Comparison of ENCODE assay signal across 8 cellular contexts in genomic region chr19:13117176-13117771, GRCh38. TPM values are rescaled to one million over a fixed set of nuclear protein-coding genes. Genes with fewer than 3 reads are reported as not detected.
DNase-seq lines count a peak whose midpoint lies in the region; ATAC-seq and TF ChIP-seq lines count a peak whose summit lies in the region.

No MANE protein-coding gene starts in this region.

- H3K4me1 ChIP-seq in left ventricle myocardium inferior = peaks cover 58% of the 10 kb centered on the region

- POLR2A ChIA-PET in WTC11 (lab: Charles Lee) = interaction anchor here (0.5 to 3.3 kb wide), 10 partner anchors 9 to 152 kb away, joined by 3 to 30 read pairs (median 6); partner anchors contain the start of genes IER2 and STX10

- no peaks in the 10 kb centered on the region; the same call in 1 of the 2 replicates for H3K27me3 Mint-ChIP-seq in WTC11 (ENCODE audit: low read depth)

- peaks cover 11% of the 10 kb centered on the region; the same call in 1 of the 2 replicates for H3K36me3 Mint-ChIP-seq in WTC11

- H3K36me3 ChIP-seq in left ventricle myocardium inferior = peaks cover 18% of the 10 kb centered on the region

- peak overlapping the region; percentile 96 for H3K4me3 Mint-ChIP-seq in WTC11

- H3K27me3 ChIP-seq in left ventricle myocardium inferior (ENCODE audit: low read depth) = no peaks in the 10 kb centered on the region

- no peak for TF ChIP-seq CTCF in WTC11 (IDR thresholded peaks at IDR 0.05)
- TF ChIP-seq CTCF in left ventricle myocardium inferior (IDR thresholded peaks at IDR 0.05; ENCODE audit: borderline replicate concordance) = no peak

- peak overlapping the region; percentile 98 for H3K27ac Mint-ChIP-seq in WTC11

- CTCF ChIA-PET in WTC11 (lab: Charles Lee) = interaction anchor here (0.5 to 3.7 kb wide), 9 partner anchors 12 to 152 kb away, joined by 3 to 16 read pairs (median 6); no protein-coding TSS in a partner anchor

- no peaks in the 10 kb centered on the region for H3K9me3 Mint-ChIP-seq in WTC11

- peak overlapping the region; percentile 87 for H3K4me3 ChIP-seq in left ventricle myocardium inferior
- peak overlapping the region; percentile 66 to 100 (median 89) for H3K4me3 ChIP-seq in skin epidermis

- intact Hi-C loops in left ventricle myocardium inferior (cut with micrococcal nuclease) = no loop called here

- DNase-seq in activated CD8-positive, alpha-beta memory T cell treated with anti-CD3 and anti-CD28 coated beads for 24 hours = peak; percentile 67
- DNase-seq in activated CD8-positive, alpha-beta memory T cell treated with anti-CD3 and anti-CD28 coated beads, Interleukin-2, amount 50 U/mL, for 48 hours = no peak
- DNase-seq in WTC11 (ENCODE audit: low spot score) (no peak), left ventricle myocardium inferior (no peak), NCI-H1105 treated with DMSO at 0.1 percent for 48 hours (lab: John Stamatoyannopoulos, UW) (no peak)

- H3K4me1 Mint-ChIP-seq in WTC11 = peaks cover 48% of the 10 kb centered on the region

- no peaks in the 10 kb centered on the region for H3K9me3 ChIP-seq in left ventricle myocardium inferior (replicated peaks)

- ATAC-seq in WTC11 (no peak), GM21515 (IDR thresholded peaks at IDR 0.05; ENCODE audit: unreplicated experiment) (no peak), HG03039 (IDR thresholded peaks at IDR 0.05; ENCODE audit: unreplicated experiment) (no peak)

- H3K27ac ChIP-seq in left ventricle myocardium inferior (replicated peaks) (peak overlapping the region; percentile 81), skin epidermis (peak overlapping the region in 20 of 21 experiments; percentile 23 to 91 (median 82))

TF ChIP-seq in WTC11, 78 proteins besides CTCF, POLR2A, EP300 and RAD21:
- TF ChIP-seq ZBTB43 (CRISPR knock-in tag; IDR thresholded peaks at IDR 0.05) (no peak), MLX (CRISPR knock-in tag; IDR thresholded peaks at IDR 0.05) (no peak), NR1H2 (CRISPR knock-in tag; IDR thresholded peaks at IDR 0.05) (no peak), CREM (CRISPR knock-in tag; IDR thresholded peaks at IDR 0.05) (no peak), SOX15 (CRISPR knock-in tag; IDR thresholded peaks at IDR 0.05) (no peak), TEAD4 (CRISPR knock-in tag; IDR thresholded peaks at IDR 0.05) (no peak), GABPB1 (CRISPR knock-in tag; IDR thresholded peaks at IDR 0.05) (no peak), ERG (CRISPR knock-in tag; IDR thresholded peaks at IDR 0.05) (no peak), E2F1 (CRISPR knock-in tag; IDR thresholded peaks at IDR 0.05) (no peak), MYBL2 (CRISPR knock-in tag; IDR thresholded peaks at IDR 0.05) (no peak), RORB (CRISPR knock-in tag; IDR thresholded peaks at IDR 0.05) (no peak), USF1 (CRISPR knock-in tag; IDR thresholded peaks at IDR 0.05) (no peak), ARID4B (CRISPR knock-in tag; IDR thresholded peaks at IDR 0.05; ENCODE audit: borderline replicate concordance) (no peak), GRHL2 (CRISPR knock-in tag; IDR thresholded peaks at IDR 0.05; ENCODE audit: insufficient replicate concordance, severe bottlenecking) (no peak)

RNA-seq across cellular contexts. Expression of gene TRMT1, which starts 0.7 kb away (rescaled TPM):
- 84.0 to 106 TPM (median 86.0 TPM) in 3 replicates for total RNA-seq in WTC11 (2021)
- 19.6 TPM for total RNA-seq in left ventricle myocardium inferior

RNA-seq across cellular contexts. Expression of gene NACC1, which starts 0.8 kb away (rescaled TPM):
- 212 to 237 TPM (median 213 TPM) in 3 replicates for total RNA-seq in WTC11 (2021)
- total RNA-seq in left ventricle myocardium inferior = 35.4 TPM

RNA-seq across cellular contexts. Expression of gene LYL1, which starts 14.6 kb away (rescaled TPM):
- total RNA-seq in WTC11 (2021) (0.60 to 1.2 TPM (median 0.66 TPM) in 3 replicates), left ventricle myocardium inferior (6.3 TPM)

RNA-seq across cellular contexts. Expression of gene STX10, which starts 32.9 kb away (rescaled TPM):
- total RNA-seq in WTC11 (2021) (53.7 to 56.9 TPM (median 54.6 TPM) in 3 replicates), left ventricle myocardium inferior (39.2 TPM)

RNA-seq across cellular contexts. Expression of gene IER2, which starts 32.9 kb away (rescaled TPM):
- total RNA-seq in WTC11 (2021) (138 to 154 TPM (median 150 TPM) in 3 replicates), left ventricle myocardium inferior (17.3 TPM)
